In the genomic region with DNA sequence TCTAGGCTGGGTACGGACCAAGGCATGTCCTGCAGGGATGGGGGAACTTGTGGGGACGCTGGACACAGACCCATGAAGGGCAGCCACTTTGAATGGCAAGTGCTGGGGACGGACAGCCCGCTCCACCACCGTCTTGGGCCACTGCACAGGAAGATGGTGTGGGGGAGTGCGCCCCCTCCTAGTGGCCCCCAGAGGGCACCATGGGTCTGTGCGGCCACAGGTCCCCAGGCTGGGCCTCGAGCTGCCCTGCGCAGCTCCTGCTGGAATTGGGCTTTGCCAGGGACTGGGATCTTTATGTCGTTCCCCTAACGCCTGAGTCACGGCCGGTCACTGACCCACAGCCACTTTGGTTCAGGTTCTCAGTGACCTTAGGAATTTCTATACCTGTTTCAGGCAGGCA, we compare ENCODE assay signal across 8 cellular contexts. TPM values are rescaled to one million over a fixed set of nuclear protein-coding genes. Genes with fewer than 3 reads are reported as not detected.
DNase-seq lines count a peak whose midpoint lies in the region; ATAC-seq and TF ChIP-seq lines count a peak whose summit lies in the region.

No MANE protein-coding gene starts in this region.

- no peak overlapping the region for H3K4me2 ChIP-seq in osteoblast (ENCODE audit: insufficient read depth, low read length)

- ATAC-seq in HG02973 (IDR thresholded peaks at IDR 0.05; ENCODE audit: unreplicated experiment) (no peak), GM21619 (IDR thresholded peaks at IDR 0.05; ENCODE audit: unreplicated experiment) (no peak)

- peaks cover 25 to 97% (median 84%) of the 10 kb centered on the region in 4 donors for H3K36me3 ChIP-seq in esophagus muscularis mucosa
- H3K36me3 ChIP-seq in osteoblast (ENCODE audit: insufficient read depth, low read length) = peaks cover 45% of the 10 kb centered on the region

- no peak overlapping the region for H2AFZ ChIP-seq in osteoblast (ENCODE audit: low read length)

- peaks cover 0 to 10% (median 8%) of the 10 kb centered on the region in 4 donors for H3K4me1 ChIP-seq in esophagus muscularis mucosa
- H3K4me1 ChIP-seq in osteoblast (ENCODE audit: insufficient read depth, low read length) = no peaks in the 10 kb centered on the region

- DNase-seq in ELF-1 (ENCODE audit: low read depth, low spot score) (peak; percentile 34), M059J (ENCODE audit: low read depth) (peak; percentile 16), esophagus muscularis mucosa (ENCODE audit: extremely low spot score) (no peak), osteoblast (ENCODE audit: insufficient read length, low spot score, missing footprints) (peak; percentile 94), NOMO-1 treated with dmso at 0.1 percent for 144 hours (lab: John Stamatoyannopoulos, UW; ENCODE audit: unreplicated experiment) (no peak), cortex of kidney (lab: John Stamatoyannopoulos, UW) (no peak)

- H4K20me1 ChIP-seq in osteoblast (ENCODE audit: insufficient read depth, low read length) = peaks cover 3% of the 10 kb centered on the region

- intact Hi-C loops in esophagus muscularis mucosa (cut with DNase I) = no loop called here

- no peak for TF ChIP-seq POLR2A in esophagus muscularis mucosa (IDR thresholded peaks at IDR 0.05; ENCODE audit: low read depth)

- TF ChIP-seq EP300 in esophagus muscularis mucosa (IDR thresholded peaks at IDR 0.05) = no peak

- no peaks in the 10 kb centered on the region for H3K9me3 ChIP-seq in esophagus muscularis mucosa
- no peaks in the 10 kb centered on the region for H3K9me3 ChIP-seq in osteoblast (ENCODE audit: low read depth, low read length)

- no peaks in the 10 kb centered on the region for H3K79me2 ChIP-seq in osteoblast (ENCODE audit: insufficient read depth, low read length)

- H3K27me3 ChIP-seq in esophagus muscularis mucosa (no peaks in the 10 kb centered on the region), osteoblast (ENCODE audit: insufficient read depth, low read length) (no peaks in the 10 kb centered on the region)

- 72% methylated on average over 9 of the region's 13 CpGs for WGBS in esophagus muscularis mucosa

- H3K27ac ChIP-seq in esophagus muscularis mucosa (replicated peaks in 1 of 4) (no peak overlapping the region), osteoblast (ENCODE audit: low read depth, low read length) (no peak overlapping the region)

- no peak overlapping the region for H3K4me3 ChIP-seq in esophagus muscularis mucosa
- H3K4me3 ChIP-seq in osteoblast (ENCODE audit: insufficient read depth, low read length) = no peak overlapping the region

- TF ChIP-seq CTCF in esophagus muscularis mucosa (IDR thresholded peaks at IDR 0.05) = peak in 2 of 3 experiments; percentile 13 to 17
- TF ChIP-seq CTCF in osteoblast (IDR thresholded peaks at IDR 0.05; ENCODE audit: extremely low read depth, low read depth, low read length) = peak; percentile 32

RNA-seq across cellular contexts. Expression of a gene that starts 44.4 kb away (rescaled TPM):
- 22.5 and 40.3 TPM in 2 replicates for total RNA-seq in M059J (2014; rRNA removed; shearing (Covaris generic))
- total RNA-seq in esophagus muscularis mucosa (10 to 100 TPM; 19.9 to 27.2 (median 20.6) TPM), osteoblast (19.4 and 20.6 TPM in 2 replicates)

Comparison
In these comparisons a context has a peak if more than half of its experiments do, and no peak if none do; other contexts are left out.
1. DNase-seq: peak in ELF-1 (single experiment), M059J (single experiment) and osteoblast (single experiment); none in esophagus muscularis mucosa (single experiment), NOMO-1 treated with dmso at 0.1 percent for 144 hours (single experiment) and cortex of kidney (single experiment).